16 cellular contexts compared by ENCODE assay signal in the genomic region with DNA sequence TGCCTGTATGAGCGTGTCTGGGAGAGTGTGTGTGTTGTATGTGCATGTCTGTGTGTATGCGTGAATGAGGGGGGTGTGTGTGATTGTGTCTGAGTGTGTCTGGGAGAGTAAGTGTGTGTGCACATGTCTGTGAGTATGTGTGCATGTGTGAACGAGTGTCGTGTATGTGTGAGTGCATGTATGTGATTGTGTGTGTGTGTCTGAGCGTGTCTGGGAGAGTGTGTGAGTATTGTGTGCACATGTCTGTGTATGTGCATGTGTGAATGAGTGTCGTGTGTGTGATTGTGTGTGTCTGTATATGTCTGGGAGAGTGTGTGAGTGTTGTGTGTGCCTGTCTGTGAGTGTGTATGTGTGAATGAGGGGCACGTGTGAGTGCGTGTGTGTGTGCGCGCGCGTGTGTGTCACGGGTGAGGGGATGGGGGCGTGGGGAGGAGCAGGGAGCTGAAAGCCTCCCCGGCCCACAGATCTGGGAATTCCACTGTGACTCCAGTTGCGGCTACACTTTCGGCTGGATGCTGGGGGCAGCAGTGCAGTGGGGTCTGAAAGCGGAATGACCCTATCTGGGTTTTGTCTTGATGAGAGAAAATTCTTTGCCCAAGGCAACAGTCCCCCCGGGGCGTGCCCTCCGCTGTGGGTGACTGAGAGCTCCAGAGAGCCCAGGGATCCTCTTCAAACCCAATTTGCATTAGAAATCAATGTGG.
DNase-seq lines count a peak whose midpoint lies in the region; ATAC-seq, FAIRE-seq and TF ChIP-seq lines count a peak whose summit lies in the region.
"Had no signal": no experiment of that assay in that cellular context is flagged by ENCODE, and none has a peak within 500 bp of the region (broad histone marks: within the 10 kb centered on the region; RNA-seq: fewer than 3 reads in every experiment).

No MANE protein-coding gene starts in this region.

- H2BK15ac ChIP-seq in H1 (ENCODE audit: low read length), result peak overlapping the region; percentile 99

- H3K14ac ChIP-seq in H1 (ENCODE audit: insufficient read length), result peak overlapping the region; percentile 96

- no peak overlapping the region for H3K4me3 ChIP-seq in H7 (ENCODE audit: insufficient read depth, low read depth, low read length)
- H3K4me3 ChIP-seq in NT2/D1 (ENCODE audit: insufficient read length, low read depth), result no peak overlapping the region
- no peak overlapping the region for H3K4me3 ChIP-seq in H1 (ENCODE audit: extremely low read depth in 1 of 4, insufficient read depth in 2 of 4, low read depth in 3 of 4, low read length in 4 of 4)
- no peak overlapping the region for H3K4me3 ChIP-seq in mesodermal cell (ENCODE audit: extremely low read depth, insufficient read depth, low read length, poor library complexity, severe bottlenecking)

- no peaks in the 10 kb centered on the region for H3K9me3 ChIP-seq in NT2/D1 (ENCODE audit: insufficient read depth, low read length)
- no peaks in the 10 kb centered on the region for H3K9me3 ChIP-seq in H1 (ENCODE audit: insufficient read depth in 2 of 2, low read depth in 1 of 2, low read length in 1 of 2)
- H3K9me3 ChIP-seq in mesodermal cell (ENCODE audit: control insufficient read depth, low read length), result no peaks in the 10 kb centered on the region

- H3K36me3 ChIP-seq in H7 (replicated peaks; ENCODE audit: control insufficient read depth, insufficient read depth, low read length) (no peaks in the 10 kb centered on the region), NT2/D1 (ENCODE audit: insufficient read depth, insufficient read length, low read length) (no peaks in the 10 kb centered on the region), H1 (ENCODE audit: control insufficient read depth in 2 of 4, insufficient read depth in 4 of 4, low read length in 3 of 4) (no peaks in the 10 kb centered on the region; a peak in 1 of 8 replicates), mesodermal cell (ENCODE audit: control insufficient read depth, insufficient read depth, low read length) (no peaks in the 10 kb centered on the region)

- no peak overlapping the region for H4K8ac ChIP-seq in H1 (ENCODE audit: extremely low read depth, insufficient read depth, low read length)

- CTCF ChIA-PET in H1 (lab: Charles Lee; ENCODE audit: partially characterized antibody), result interaction anchor here (1.0 to 2.1 kb wide), 3 partner anchors 9 to 194 kb away, joined by 3 to 5 read pairs (median 4); no protein-coding TSS in a partner anchor
- CTCF ChIA-PET in RWPE1 (lab: Yijun Ruan, JAX), result no interaction called here

- H3K18ac ChIP-seq in H1 (ENCODE audit: extremely low read depth, low read length), result peak overlapping the region; percentile 80

- H3K4ac ChIP-seq in H1 (replicated peaks; ENCODE audit: insufficient read length, low read depth, low read length), result peak overlapping the region; percentile 62

- H3K79me1 ChIP-seq in H1 (ENCODE audit: low read depth, low read length), result no peaks in the 10 kb centered on the region

- TF ChIP-seq POLR2A in H1 (IDR thresholded peaks at IDR 0.05; ENCODE audit: control extremely low read depth in 1 of 2, low read depth in 2 of 2, low read length in 2 of 2), result no peak

- 90% methylated on average over 20 of the region's 21 CpGs; no CpG with 5 or more reads in 1 of the 2 experiments for WGBS in H1 (ENCODE audit: extremely low coverage in 1 of 2, insufficient coverage in 1 of 2, insufficient read length in 1 of 2, insufficient replicate concordance in 2 of 2, low coverage in 1 of 2, low lambda C conversion rate in 2 of 2, missing lambda C conversion rate in 1 of 2), 2 experiments
- 79 to 87% methylated on average over 13 to 20 of the region's 21 CpGs for WGBS in mesodermal cell (ENCODE audit: insufficient coverage in 2 of 2), 2 experiments

- TF ChIP-seq EP300 in H1 (IDR thresholded peaks at IDR 0.05; ENCODE audit: borderline replicate concordance in 1 of 2, low read depth in 2 of 2, low read length in 2 of 2), result no peak

- FAIRE-seq in H1 (lab: Jason Lieb, UNC), result no peak

- peaks cover 7% of the 10 kb centered on the region for H3K23me2 ChIP-seq in H1 (ENCODE audit: low read depth, low read length)

- H4K5ac ChIP-seq in H1 (ENCODE audit: insufficient read length, low read depth, low read length), result peak overlapping the region; percentile 20

- peak overlapping the region; percentile 84; the same call in 1 of the 2 replicates for H2BK20ac ChIP-seq in H1 (ENCODE audit: low read length)

- no peak overlapping the region for H2AFZ ChIP-seq in H1 (ENCODE audit: low read length)

- no peak overlapping the region for H3K56ac ChIP-seq in H1 (replicated peaks; ENCODE audit: insufficient read length, low read depth, low read length)

- H3K23ac ChIP-seq in H1 (ENCODE audit: insufficient read length), result no peak overlapping the region

- H3K79me2 ChIP-seq in H1 (ENCODE audit: control insufficient read depth in 1 of 2, insufficient read depth in 2 of 2, low read length in 2 of 2), result no peaks in the 10 kb centered on the region

- POLR2A ChIA-PET in H1 (lab: Charles Lee; ENCODE audit: partially characterized antibody), result no interaction called here
- POLR2A ChIA-PET in RWPE1 (lab: Yijun Ruan, JAX; ENCODE audit: low non-redundant PET), result no interaction called here

- H2BK5ac ChIP-seq in H1 (ENCODE audit: low read depth, low read length), result peak overlapping the region; percentile 91

- H3K4me2 ChIP-seq in H1 (ENCODE audit: insufficient read depth in 1 of 2, low read depth in 2 of 2, low read length in 2 of 2), result peak overlapping the region in 1 of 2 experiments; percentile 3; a peak in 1 of 4 replicates

- no peak for ATAC-seq in GM18873 (IDR thresholded peaks at IDR 0.05; ENCODE audit: low FRiP score, unreplicated experiment)
- ATAC-seq in HG02763 (IDR thresholded peaks at IDR 0.05; ENCODE audit: unreplicated experiment), result no peak
- ATAC-seq: SK-N-SH treated with all-trans-retinoic acid at 6 μM for 48 hours had no signal

- TF ChIP-seq RAD21 in H1 (IDR thresholded peaks at IDR 0.05 in 1 of 2, conservative IDR thresholded peaks at IDR 0.05 in 1 of 2; ENCODE audit: low read depth in 2 of 2, low read length in 2 of 2), result no peak

- peak overlapping the region; percentile 100 for H2AK5ac ChIP-seq in H1 (ENCODE audit: low read depth, low read length)

- peaks cover 17% of the 10 kb centered on the region for H3K4me1 ChIP-seq in NT2/D1 (ENCODE audit: insufficient read depth, insufficient read length)
- peaks cover 3 to 10% (median 5%) of the 10 kb centered on the region in 4 experiments; a peak in 6 of 7 replicates for H3K4me1 ChIP-seq in H1 (replicated peaks in 1 of 4; ENCODE audit: control insufficient read depth in 3 of 4, insufficient read depth in 4 of 4, low read length in 3 of 4)
- H3K4me1 ChIP-seq in mesodermal cell (ENCODE audit: control insufficient read depth, insufficient read depth, low read length, poor library complexity, severe bottlenecking), result peaks cover 5% of the 10 kb centered on the region

- H2BK12ac ChIP-seq in H1 (ENCODE audit: low read depth, low read length), result peak overlapping the region; percentile 90

- H3K27ac ChIP-seq in H1 (ENCODE audit: low read depth, low read length) (no peak overlapping the region), mesodermal cell (ENCODE audit: low read depth, low read length, severe bottlenecking) (peak overlapping the region; percentile 57), RWPE1 (no peak overlapping the region)

- DNase-seq in H7, result peak; percentile 54
- DNase-seq in NT2/D1 (ENCODE audit: low read depth, low spot score), result no peak
- no peak for DNase-seq in H1 (ENCODE audit: low read depth in 1 of 2, low spot score in 2 of 2)
- DNase-seq in RWPE1 (ENCODE audit: low spot score), result no peak
- DNase-seq in anterior cingulate cortex (lab: John Stamatoyannopoulos, UW), result no peak
- DNase-seq: DMS79 treated with DMSO at 0.1 percent for 48 hours, GOT3, HFFc6, NCI-H1105, NCI-H1694, NCI-H2081 treated with DMSO at 0.1 percent for 48 hours, SIG-M5 had no signal

- TF ChIP-seq CTCF in H1 (IDR thresholded peaks at IDR 0.05; ENCODE audit: control extremely low read depth in 1 of 3, insufficient read depth in 1 of 3, low read depth in 1 of 3, low read length in 3 of 3) (no peak), RWPE1 (conservative IDR thresholded peaks at IDR 0.05; ENCODE audit: low read depth) (no peak)

- H4K91ac ChIP-seq in H1 (replicated peaks; ENCODE audit: insufficient read length, low read length), result peak overlapping the region; percentile 79

- H3K9ac ChIP-seq in NT2/D1 (ENCODE audit: insufficient read length, low read depth) (peak overlapping the region; percentile 34), H1 (replicated peaks in 1 of 4; ENCODE audit: extremely low read depth in 1 of 4, low read depth in 3 of 4, low read length in 3 of 4) (no peak overlapping the region; a peak in 1 of 7 replicates)

- H4K20me1 ChIP-seq in H1 (replicated peaks in 1 of 2; ENCODE audit: control insufficient read depth in 1 of 2, insufficient read depth in 2 of 2, low read length in 2 of 2), result peaks cover 0 to 4% of the 10 kb centered on the region in 2 experiments

- H3K27me3 ChIP-seq in H7 (ENCODE audit: control insufficient read depth, insufficient read depth, low read length) (no peaks in the 10 kb centered on the region), NT2/D1 (ENCODE audit: insufficient read depth, insufficient read length) (no peaks in the 10 kb centered on the region), H1 (replicated peaks in 1 of 4; ENCODE audit: control insufficient read depth in 3 of 4, extremely low read depth in 1 of 4, insufficient read depth in 3 of 4, low read length in 3 of 4) (no peaks in the 10 kb centered on the region)

- peak overlapping the region; percentile 62 for H2BK120ac ChIP-seq in H1 (replicated peaks; ENCODE audit: low read depth, low read length)

TF ChIP-seq in H1, 55 proteins besides CTCF, POLR2A, EP300 and RAD21:
- TF ChIP-seq CBX5 (IDR thresholded peaks at IDR 0.05; ENCODE audit: low read depth, low read length), result no peak
- TF ChIP-seq BCL11A (IDR thresholded peaks at IDR 0.05; ENCODE audit: low read depth in 2 of 2, low read length in 2 of 2), result no peak
- TF ChIP-seq, protein P1, sequence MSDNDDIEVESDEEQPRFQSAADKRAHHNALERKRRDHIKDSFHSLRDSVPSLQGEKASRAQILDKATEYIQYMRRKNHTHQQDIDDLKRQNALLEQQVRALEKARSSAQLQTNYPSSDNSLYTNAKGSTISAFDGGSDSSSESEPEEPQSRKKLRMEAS (IDR thresholded peaks at IDR 0.05), result no peak
